In genomic region chr5:68965926-68966325, GRCh38 we compare ENCODE assay signal across 25 cellular contexts.
"Had no signal": no experiment of that assay in that cellular context is flagged by ENCODE, and none has a peak within 500 bp of the region (broad histone marks: within the 10 kb centered on the region; RNA-seq: fewer than 3 reads in every experiment).

No MANE protein-coding gene starts in this region.

- H3K4me3 ChIP-seq: coronary artery, esophagus muscularis mucosa, gastroesophageal sphincter, heart left ventricle, hepatocyte, lung, pancreas, prostate gland, right atrium auricular region, sigmoid colon, stomach, testis, tibial artery had no signal

- H3K27me3 ChIP-seq: gastroesophageal sphincter, heart left ventricle, hepatocyte, pancreas, right atrium auricular region, sigmoid colon, stomach, testis, tibial artery had no signal

- H3K4me2 ChIP-seq: hepatocyte had no signal

- FAIRE-seq: endothelial cell of umbilical vein, kidney, pancreas had no signal

- DNase-seq: dermis blood vessel endothelial cell; effector memory CD4-positive, alpha-beta T cell; foreskin keratinocyte; heart left ventricle; kidney; natural killer cell; occipital lobe; pancreas; sigmoid colon; stimulated activated CD4-positive, alpha-beta T cell treated with anti-CD3 and anti-CD28 coated beads, Interleukin-2, amount 100 ng/mL, for 24 hours; stimulated activated CD4-positive, alpha-beta T cell treated with anti-CD3 and anti-CD28 coated beads, Interleukin-4, amount 100 ng/mL, for 24 hours; stimulated activated naive CD4-positive, alpha-beta T cell treated with Interleukin-2 at 50 U/mL for 16 hours; stomach; testis; tibial artery had no signal

- H2AFZ ChIP-seq: hepatocyte had no signal

- H3K9me3 ChIP-seq: esophagus muscularis mucosa, gastroesophageal sphincter, heart left ventricle, pancreas, prostate gland, right atrium auricular region, sigmoid colon, stomach, testis, tibial artery had no signal

- H3K4me1 ChIP-seq: foreskin keratinocyte, pancreas, prostate gland, right atrium auricular region, testis had no signal

- H3K27ac ChIP-seq: coronary artery, esophagus muscularis mucosa, foreskin keratinocyte, gastroesophageal sphincter, heart left ventricle, hepatocyte, pancreas, prostate gland, right atrium auricular region, sigmoid colon, stomach, testis, tibial artery had no signal

- H3K79me2 ChIP-seq: hepatocyte had no signal

- H3K36me3 ChIP-seq: esophagus muscularis mucosa, gastroesophageal sphincter, heart left ventricle, pancreas, prostate gland, right atrium auricular region, sigmoid colon, stomach, tibial artery had no signal

- ATAC-seq: foreskin keratinocyte; gastroesophageal sphincter; heart left ventricle; left lobe of liver; pancreas; stimulated activated effector memory CD8-positive, alpha-beta T cell treated with anti-CD3 and anti-CD28 coated beads, Interleukin-12 subunit alpha, Interleukin-12 subunit beta, amount 100 ng/mL, for 72 hours had no signal
